In genomic region chr16:25111403-25112166, GRCh38 we compare ENCODE assay signal across 8 cellular contexts.
A peak's percentile ranks its signal among the peaks of the same experiment; 100 is the strongest.
DNase-seq lines count a peak whose midpoint lies in the region; ATAC-seq and TF ChIP-seq lines count a peak whose summit lies in the region.

TSS of gene LCMT1 (plus strand) at chr16:25111742. CDS start at chr16:25111884, 142 bp downstream.

- H3K4me3 Mint-ChIP-seq in central memory CD8-positive, alpha-beta T cell: peak within 1 kb of the TSS; percentile 88

- peak; percentile 23 for TF ChIP-seq CTCF in AG09309 (IDR thresholded peaks at IDR 0.05; ENCODE audit: control insufficient read depth, insufficient read depth, low read depth, low read length, missing control alignments)

- no peaks in the 10 kb centered on the region for H3K9me3 Mint-ChIP-seq in central memory CD8-positive, alpha-beta T cell

- H3K4me3 ChIP-seq in AG09309 (ENCODE audit: control insufficient read depth, low read depth, low read length): peak within 1 kb of the TSS; percentile 61

- H3K27ac Mint-ChIP-seq in central memory CD8-positive, alpha-beta T cell (ENCODE audit: low read depth): peak within 1 kb of the TSS; percentile 86

- DNase-seq in AG09309 (ENCODE audit: low read depth) (peak; percentile 91), NCI-H446 (lab: John Stamatoyannopoulos, UW) (peak; percentile 87 to 95), iris pigment epithelial cell (ENCODE audit: low read depth) (peak; percentile 98)
- DNase-seq in activated CD4-positive, CD25-positive, alpha-beta regulatory T cell treated with anti-CD3 and anti-CD28 coated beads, Interleukin-2, amount 50 U/mL, for 16 hours (ENCODE audit: low read depth, low spot score): peak; percentile 87
- peak; percentile 74 to 92 for DNase-seq in central memory CD8-positive, alpha-beta T cell (ENCODE audit: low spot score in 2 of 2)
- DNase-seq in stimulated activated CD4-positive, alpha-beta T cell treated with anti-CD3 and anti-CD28 coated beads, Interleukin-12 subunit alpha, Interleukin-12 subunit beta, amount 100 ng/mL, for 24 hours (ENCODE audit: low read depth in 2 of 2): peak; percentile 82 to 87

- peaks cover 14% of the 10 kb centered on the region for H3K36me3 Mint-ChIP-seq in central memory CD8-positive, alpha-beta T cell (ENCODE audit: insufficient read depth)

- ATAC-seq in GM19025 (IDR thresholded peaks at IDR 0.05; ENCODE audit: low read depth, unreplicated experiment) (peak; percentile 95), HG03342 (IDR thresholded peaks at IDR 0.05; ENCODE audit: unreplicated experiment) (peak; percentile 90)
- peak; percentile 93 for ATAC-seq in central memory CD8-positive, alpha-beta T cell (replicated peaks; ENCODE audit: extremely low read depth, poor library complexity, severe bottlenecking)

- peaks cover 62% of the 10 kb centered on the region for H3K4me1 Mint-ChIP-seq in central memory CD8-positive, alpha-beta T cell

- no peaks in the 10 kb centered on the region for H3K27me3 Mint-ChIP-seq in central memory CD8-positive, alpha-beta T cell

Comparison
In these comparisons a context has a peak if more than half of its experiments do, and no peak if none do; other contexts are left out.
1. Peak in every context shown above with its lines: DNase-seq, ATAC-seq and H3K4me3 ChIP-seq.